ENCODE assay signal across 1 cellular context in genomic region chr9:120710110-120710981, GRCh38.
TF ChIP-seq lines count a peak whose summit lies in the region.

No MANE protein-coding gene starts in this region.

TF ChIP-seq in K562, 482 proteins besides CTCF, POLR2A, EP300 and RAD21 (continued from another document):
- no peak for TF ChIP-seq CHD7 (IDR thresholded peaks at IDR 0.05; ENCODE audit: low read depth, low read length)
- no peak for TF ChIP-seq CAMTA2 (CRISPR knock-in tag; conservative IDR thresholded peaks at IDR 0.05)
- TF ChIP-seq ZC3H11A (IDR thresholded peaks at IDR 0.05; ENCODE audit: low read depth, low read length) = no peak
- no peak for TF ChIP-seq RBM14 (IDR thresholded peaks at IDR 0.05; ENCODE audit: borderline replicate concordance, insufficient read depth, low read depth, low read length)
- TF ChIP-seq ZNF644 (tag; IDR thresholded peaks at IDR 0.05; ENCODE audit: low read depth) = 0 out of 2 replicates have a peak, but pooled peaks have one; percentile 31
- no peak for TF ChIP-seq PTRF (tag; IDR thresholded peaks at IDR 0.05)
- no peak for TF ChIP-seq NR2C2 (CRISPR knock-in tag; IDR thresholded peaks at IDR 0.05)
- 0 out of 2 replicates have a peak, but pooled peaks have one; percentile 21 for TF ChIP-seq NR2C2 (tag; IDR thresholded peaks at IDR 0.05)
- no peak for TF ChIP-seq PRDM10 (IDR thresholded peaks at IDR 0.05; ENCODE audit: partially characterized antibody)
- 0 out of 6 replicates have a peak, but pooled peaks of 1 of the 3 experiments have one; percentile 24 for TF ChIP-seq ZBTB11 (CRISPR knock-in tag; IDR thresholded peaks at IDR 0.05)
- TF ChIP-seq POLR2AphosphoS5 (IDR thresholded peaks at IDR 0.05; ENCODE audit: control insufficient read depth, insufficient read depth, low read depth, low read length) = peak; percentile 53; the same call in 1 of the 2 replicates
- 0 out of 2 replicates have a peak, but pooled peaks have one; percentile 6 for TF ChIP-seq CBFA2T3 (IDR thresholded peaks at IDR 0.05)
- TF ChIP-seq FOXK2 (conservative IDR thresholded peaks at IDR 0.05 in 1 of 2, IDR thresholded peaks at IDR 0.05 in 1 of 2; ENCODE audit: low read depth in 2 of 2) = peak; percentile 56 to 69; a peak in 2 of 4 replicates
- no peak for TF ChIP-seq ZNF592 (IDR thresholded peaks at IDR 0.05)
- TF ChIP-seq ZNF408 (CRISPR knock-in tag; IDR thresholded peaks at IDR 0.05; ENCODE audit: low read depth) = no peak
- TF ChIP-seq NUFIP1 (IDR thresholded peaks at IDR 0.05; ENCODE audit: partially characterized antibody) = no peak
- 0 out of 2 replicates have a peak, but pooled peaks have one; percentile 41 for TF ChIP-seq NBN (IDR thresholded peaks at IDR 0.05; ENCODE audit: low read depth)
- TF ChIP-seq NRF1 (conservative IDR thresholded peaks at IDR 0.05 in 1 of 2, IDR thresholded peaks at IDR 0.05 in 1 of 2) = peak; percentile 53 to 54
- 0 out of 2 replicates have a peak, but pooled peaks have one; percentile 18 for TF ChIP-seq HDAC2 (IDR thresholded peaks at IDR 0.05)
- TF ChIP-seq NR1H2 (CRISPR knock-in tag; IDR thresholded peaks at IDR 0.05) = no peak
- TF ChIP-seq MAFG (tag; conservative IDR thresholded peaks at IDR 0.05) = no peak
- 0 out of 2 replicates have a peak, but pooled peaks have one; percentile 12 for TF ChIP-seq L3MBTL2 (IDR thresholded peaks at IDR 0.05)
- peak; percentile 85 for TF ChIP-seq POLR2H (tag; IDR thresholded peaks at IDR 0.05; ENCODE audit: low read depth)
- TF ChIP-seq THRAP3 (IDR thresholded peaks at IDR 0.05; ENCODE audit: borderline replicate concordance) = no peak
- no peak for TF ChIP-seq NR2C1 (IDR thresholded peaks at IDR 0.05)
- peak; percentile 14; the same call in 1 of the 2 replicates for TF ChIP-seq NR2C1 (tag; IDR thresholded peaks at IDR 0.05)
- peak; percentile 21; the same call in 1 of the 2 replicates for TF ChIP-seq PHF8 (IDR thresholded peaks at IDR 0.05; ENCODE audit: borderline replicate concordance, low read length)
- peak; percentile 50; the same call in 1 of the 2 replicates for TF ChIP-seq DPF2 (IDR thresholded peaks at IDR 0.05)
- TF ChIP-seq CC2D1A (IDR thresholded peaks at IDR 0.05) = peak; percentile 25; the same call in 1 of the 2 replicates
- no peak for TF ChIP-seq ZNF134 (CRISPR knock-in tag; conservative IDR thresholded peaks at IDR 0.05)
- peak; percentile 49 for TF ChIP-seq TAF7 (tag; IDR thresholded peaks at IDR 0.05)
- TF ChIP-seq YBX1 (IDR thresholded peaks at IDR 0.05) = no peak
- TF ChIP-seq E2F6 (IDR thresholded peaks at IDR 0.05; ENCODE audit: borderline replicate concordance in 1 of 2, extremely low read depth in 1 of 2, insufficient read depth in 1 of 2, insufficient read length in 1 of 2, low read depth in 1 of 2, low read length in 1 of 2, poor library complexity in 1 of 2, severe bottlenecking in 1 of 2) = no peak
